In genomic region chr20:58209652-58210397, GRCh38 we compare ENCODE assay signal across 8 cellular contexts. TPM values are rescaled to one million over a fixed set of nuclear protein-coding genes. Genes with fewer than 3 reads are reported as not detected.
DNase-seq lines count a peak whose midpoint lies in the region; ATAC-seq lines count a peak whose summit lies in the region.

No MANE protein-coding gene starts in this region.

- DNase-seq in NCI-H1436 (lab: John Stamatoyannopoulos, UW) (peak; percentile 61), NCI-H1436 treated with DMSO at 0.1 percent for 48 hours (lab: John Stamatoyannopoulos, UW) (no peak), NCI-H510A treated with DMSO at 0.1 percent for 48 hours (lab: John Stamatoyannopoulos, UW) (peak; percentile 39), dermis blood vessel endothelial cell (peak; percentile 85), lung microvascular endothelial cell (ENCODE audit: low read depth in 2 of 2) (peak; percentile 76 to 84)
- peak; percentile 90 to 91 for DNase-seq in activated CD4-positive, alpha-beta T cell treated with anti-CD3 and anti-CD28 coated beads, Interleukin-2, amount 50 U/mL, for 48 hours
- DNase-seq in stimulated activated CD8-positive, alpha-beta memory T cell treated with anti-CD3 and anti-CD28 coated beads, Interleukin-12 subunit alpha, Interleukin-12 subunit beta, amount 100 ng/mL, for 4 hours (ENCODE audit: low read depth): peak; percentile 72

- ATAC-seq in HG03095 (IDR thresholded peaks at IDR 0.05; ENCODE audit: unreplicated experiment): peak; percentile 84

RNA-seq across cellular contexts. Expression of gene ANKRD60, which starts 18.6 kb away (rescaled TPM):
- total RNA-seq in dermis blood vessel endothelial cell (0.09 TPM in 1 of 2 replicates, not detected in the other), lung microvascular endothelial cell (not detected in 2 replicates)
